Comparison of ENCODE assay signal across 14 cellular contexts in the genomic region with DNA sequence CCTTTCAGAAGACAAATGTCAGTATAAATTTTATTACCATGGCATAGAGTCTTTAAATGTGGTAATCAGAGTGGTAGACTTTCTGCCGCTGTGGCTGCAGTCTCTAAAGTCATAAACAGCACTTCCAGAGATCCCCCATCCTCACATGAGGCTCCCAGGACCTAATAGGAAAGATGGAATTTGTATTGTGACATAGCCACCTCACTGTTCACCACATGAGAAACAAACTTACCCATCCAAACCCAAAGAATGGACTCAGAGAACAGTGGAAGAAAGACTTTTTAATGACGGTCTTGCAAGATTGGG.
"Had no signal": no experiment of that assay in that cellular context is flagged by ENCODE, and none has a peak within 500 bp of the region (broad histone marks: within the 10 kb centered on the region; RNA-seq: fewer than 3 reads in every experiment).

No MANE protein-coding gene starts in this region.

- H3K9me3 Mint-ChIP-seq: activated naive CD4-positive, alpha-beta T cell treated with anti-CD3 and anti-CD28 coated beads, Interleukin-2, amount 50 U/mL, for 24 hours; activated T-cell treated with anti-CD3 and anti-CD28 coated beads, Interleukin-2, amount 50 U/mL, for 72 hours; effector memory CD8-positive, alpha-beta T cell; nephron; T-helper 1 cell treated with Interleukin-12 subunit alpha and Interleukin-12 subunit beta and Interleukin-4 antibody, amounts not matched to agents 30 μg/mL and 1 μg/mL, for 36 hours; type B pancreatic cell had no signal

- H3K27ac Mint-ChIP-seq: activated T-cell treated with anti-CD3 and anti-CD28 coated beads, Interleukin-2, amount 50 U/mL, for 72 hours; effector memory CD8-positive, alpha-beta T cell; T-helper 1 cell treated with Interleukin-12 subunit alpha and Interleukin-12 subunit beta and Interleukin-4 antibody, amounts not matched to agents 30 μg/mL and 1 μg/mL, for 36 hours; type B pancreatic cell had no signal

- H3K9me3 ChIP-seq: esophagus squamous epithelium, suprapubic skin had no signal

- H3K27me3 ChIP-seq: esophagus squamous epithelium, suprapubic skin had no signal

- H3K27ac ChIP-seq: esophagus squamous epithelium, suprapubic skin had no signal

- DNase-seq: activated CD4-positive, alpha-beta T cell treated with anti-CD3 and anti-CD28 coated beads, Interleukin-2, amount 50 U/mL, for 1 hour; activated CD4-positive, CD25-positive, alpha-beta regulatory T cell treated with anti-CD3 and anti-CD28 coated beads, Interleukin-2, amount 50 U/mL, for 72 hours; activated gamma-delta T cell; activated T-cell treated with anti-CD3 and anti-CD28 coated beads, Interleukin-2, amount 50 U/mL, for 72 hours; effector memory CD8-positive, alpha-beta T cell; esophagus squamous epithelium; occipital lobe; stimulated activated CD4-positive, alpha-beta T cell treated with anti-CD3 and anti-CD28 coated beads, Interleukin-2, amount 100 ng/mL, for 24 hours; stimulated activated naive CD8-positive, alpha-beta T cell treated with anti-CD3 and anti-CD28 coated beads, Interleukin-15, Interleukin-2, amounts not matched to agents 100 U/mL and 50 U/mL, for 24 hours had no signal

- H3K4me3 Mint-ChIP-seq: effector memory CD8-positive, alpha-beta T cell; T-helper 1 cell treated with Interleukin-12 subunit alpha and Interleukin-12 subunit beta and Interleukin-4 antibody, amounts not matched to agents 30 μg/mL and 1 μg/mL, for 36 hours had no signal

- H3K4me3 ChIP-seq: esophagus squamous epithelium, suprapubic skin had no signal

- H3K27me3 Mint-ChIP-seq: activated naive CD4-positive, alpha-beta T cell treated with anti-CD3 and anti-CD28 coated beads, Interleukin-2, amount 50 U/mL, for 24 hours; effector memory CD8-positive, alpha-beta T cell; type B pancreatic cell had no signal

- ATAC-seq: effector memory CD8-positive, alpha-beta T cell; stimulated activated naive CD8-positive, alpha-beta T cell treated with anti-CD3 and anti-CD28 coated beads, Interleukin-15, Interleukin-2, amounts not matched to agents 100 U/mL and 50 U/mL, for 24 hours had no signal
